8 cellular contexts compared by ENCODE assay signal in genomic region chr7:151088856-151089699, GRCh38. TPM values are rescaled to one million over a fixed set of nuclear protein-coding genes. Genes with fewer than 3 reads are reported as not detected.
DNase-seq lines count a peak whose midpoint lies in the region; TF ChIP-seq lines count a peak whose summit lies in the region.

No MANE protein-coding gene starts in this region.

- intact Hi-C loops in dendritic cell treated with granulocyte-macrophage colony-stimulating factor and Interleukin-4, amounts not matched to agents 40 ng/mL and 50 ng/mL, for 4 days (cut with micrococcal nuclease) = loop anchor here (2.0 to 10.0 kb wide), 2 partner anchors 60 to 304 kb away; partner anchors contain the start of gene ABCB8
- intact Hi-C loops in lower leg skin (cut with DNase I; ENCODE audit: low total_unique reads) = no loop called here

- peak overlapping the region; percentile 74 to 95 (median 93) for H3K9ac ChIP-seq in subcutaneous abdominal adipose tissue (ENCODE audit: low read length in 5 of 5)

- WGBS in lower leg skin, 2 donors = 10 to 12% methylated on average over 30 of the region's 30 CpGs

- no peak for TF ChIP-seq POLR2A in lower leg skin (IDR thresholded peaks at IDR 0.05)

- H3K4me1 Mint-ChIP-seq in dendritic cell treated with granulocyte-macrophage colony-stimulating factor and Interleukin-4, amounts not matched to agents 40 ng/mL and 50 ng/mL, for 4 days (ENCODE audit: low read depth) = peaks cover 72% of the 10 kb centered on the region

- H3K27me3 Mint-ChIP-seq in dendritic cell treated with granulocyte-macrophage colony-stimulating factor and Interleukin-4, amounts not matched to agents 40 ng/mL and 50 ng/mL, for 4 days = no peaks in the 10 kb centered on the region

- H3K9me3 ChIP-seq in subcutaneous abdominal adipose tissue (ENCODE audit: control insufficient read depth in 5 of 5, low read length in 5 of 5) = no peaks in the 10 kb centered on the region

- H3K36me3 ChIP-seq in subcutaneous abdominal adipose tissue (ENCODE audit: control insufficient read depth in 5 of 5, insufficient read depth in 5 of 5, low read length in 5 of 5) = peaks cover 0 to 7% (median 0%) of the 10 kb centered on the region in 5 donors

- no peaks in the 10 kb centered on the region for H3K27me3 ChIP-seq in subcutaneous abdominal adipose tissue (ENCODE audit: control insufficient read depth in 5 of 5, insufficient read depth in 4 of 5, low read length in 5 of 5)

- DNase-seq in COLO829 (ENCODE audit: low spot score) (peak; percentile 45), NCI-H524 treated with DMSO at 0.1 percent for 48 hours (lab: John Stamatoyannopoulos, UW) (peak; percentile 71), lower leg skin (ENCODE audit: low spot score in 2 of 2) (peak; percentile 86 to 97), DMS153 (lab: John Stamatoyannopoulos, UW) (no peak), KG1 (lab: John Stamatoyannopoulos, UW) (no peak), NOMO-1 (lab: John Stamatoyannopoulos, UW; ENCODE audit: unreplicated experiment in 2 of 2) (no peak)

- peaks cover 25 to 83% (median 76%) of the 10 kb centered on the region in 5 donors for H3K4me1 ChIP-seq in subcutaneous abdominal adipose tissue (ENCODE audit: control insufficient read depth in 5 of 5, insufficient read depth in 5 of 5, low read length in 5 of 5)

- no peaks in the 10 kb centered on the region for H3K9me3 Mint-ChIP-seq in dendritic cell treated with granulocyte-macrophage colony-stimulating factor and Interleukin-4, amounts not matched to agents 40 ng/mL and 50 ng/mL, for 4 days

- H3K36me3 Mint-ChIP-seq in dendritic cell treated with granulocyte-macrophage colony-stimulating factor and Interleukin-4, amounts not matched to agents 40 ng/mL and 50 ng/mL, for 4 days (ENCODE audit: low read depth) = peaks cover 71% of the 10 kb centered on the region

- peak overlapping the region; percentile 96 for H3K27ac Mint-ChIP-seq in dendritic cell treated with granulocyte-macrophage colony-stimulating factor and Interleukin-4, amounts not matched to agents 40 ng/mL and 50 ng/mL, for 4 days

- TF ChIP-seq CTCF in lower leg skin (IDR thresholded peaks at IDR 0.05) = no peak

- peak overlapping the region; percentile 99 for H3K27ac ChIP-seq in subcutaneous abdominal adipose tissue (ENCODE audit: low read depth, low read length)

- no peak overlapping the region for H3K4me3 ChIP-seq in lower leg skin (ENCODE audit: low read depth, poor library complexity, severe bottlenecking)
- peak overlapping the region; percentile 54 to 91 (median 77) for H3K4me3 ChIP-seq in subcutaneous abdominal adipose tissue (ENCODE audit: low read depth in 1 of 5, low read length in 5 of 5)

- peak overlapping the region; percentile 79 for H3K4me3 Mint-ChIP-seq in dendritic cell treated with granulocyte-macrophage colony-stimulating factor and Interleukin-4, amounts not matched to agents 40 ng/mL and 50 ng/mL, for 4 days

RNA-seq across cellular contexts. Expression of gene AGAP3, which starts 2.8 kb away (rescaled TPM):
- 100 to 1,000 TPM in 3 of 4 donors, 10 to 100 TPM in 1; 81.2 to 132 (median 102) TPM for total RNA-seq in lower leg skin

RNA-seq across cellular contexts. Expression of gene TMUB1, which starts 5.8 kb away (rescaled TPM):
- total RNA-seq in lower leg skin = 10 to 100 TPM; 58.5 to 61.7 (median 60.4) TPM

RNA-seq across cellular contexts. Expression of gene FASTK, which starts 8.5 kb away (rescaled TPM):
- total RNA-seq in lower leg skin = 10 to 100 TPM; 47.4 to 80.7 (median 69.0) TPM

RNA-seq across cellular contexts. Expression of gene SLC4A2, which starts 29.7 kb away (rescaled TPM):
- total RNA-seq in lower leg skin = 10 to 100 TPM; 56.3 to 83.5 (median 67.7) TPM

RNA-seq across cellular contexts. Expression of gene CDK5, which starts 31.4 kb away (rescaled TPM):
- total RNA-seq in lower leg skin = 10 to 100 TPM in 1 of 4 donors, 1 to 10 TPM in 3; 3.9 to 13.7 (median 7.2) TPM

Comparison
In these comparisons a context has a peak if more than half of its experiments do, and no peak if none do; other contexts are left out.
1. DNase-seq: peak in COLO829 (single experiment), NCI-H524 treated with DMSO at 0.1 percent for 48 hours (single experiment) and lower leg skin (2 of 2); none in DMS153 (single experiment), KG1 (single experiment) and NOMO-1 (0 of 2).